In genomic region chr10:50477287-50477686, GRCh38 we compare ENCODE assay signal across 28 cellular contexts.
"Had no signal": no experiment of that assay in that cellular context is flagged by ENCODE, and none has a peak within 500 bp of the region (broad histone marks: within the 10 kb centered on the region; RNA-seq: fewer than 3 reads in every experiment).

No MANE protein-coding gene starts in this region.

- H3K4me1 ChIP-seq: suprapubic skin, testis, transverse colon, upper lobe of right lung, uterus, vagina had no signal

- H3K36me3 ChIP-seq: thoracic aorta, thyroid gland, tibial artery, transverse colon, upper lobe of left lung, upper lobe of right lung, uterus, vagina had no signal

- H3K27me3 ChIP-seq: stomach, suprapubic skin, testis, thyroid gland, tibial artery, tibial nerve, transverse colon, upper lobe of left lung, upper lobe of right lung, uterus, vagina had no signal

- H3K27ac Mint-ChIP-seq: stimulated activated effector memory CD8-positive, alpha-beta T cell treated with anti-CD3 and anti-CD28 coated beads, Interleukin-12 subunit alpha, Interleukin-12 subunit beta, amount 100 ng/mL, for 72 hours; stimulated activated memory B cell treated with anti-CD40 and anti-IgM and Interleukin-4, amounts not matched to agents 10 μg/mL and 1 μg/mL and 100 μg/mL, for 72 hours; stimulated activated naive B cell treated with anti-CD40 and anti-IgM and Interleukin-4, amounts not matched to agents 10 μg/mL and 1 μg/mL and 100 μg/mL, for 72 hours; stimulated activated naive CD8-positive, alpha-beta T cell treated with anti-CD3 and anti-CD28 coated beads, Interleukin-15, Interleukin-2, amounts not matched to agents 100 ng/mL and 50 ng/mL, for 24 hours; type B pancreatic cell had no signal

- DNase-seq: stimulated activated CD4-positive, alpha-beta T cell treated with anti-CD3 and anti-CD28 coated beads, Interleukin-2, amount 100 ng/mL, for 48 hours; stimulated activated CD4-positive, alpha-beta T cell treated with anti-CD3 and anti-CD28 coated beads, Interleukin-4, amount 100 ng/mL, for 1 hour; stimulated activated CD4-positive, alpha-beta T cell treated with anti-CD3 and anti-CD28 coated beads, Interleukin-4, amount 100 ng/mL, for 24 hours; stimulated activated CD4-positive, alpha-beta T cell treated with anti-CD3 and anti-CD28 coated beads, Interleukin-4, amount 100 ng/mL, for 4 hours; stimulated activated CD8-positive, alpha-beta memory T cell treated with anti-CD3 and anti-CD28 coated beads, Interleukin-4, amount 100 ng/mL, for 48 hours; stimulated activated naive B cell treated with anti-CD40 and anti-IgM and Interleukin-4, amounts not matched to agents 10 μg/mL and 1 μg/mL and 100 μg/mL, for 72 hours; stimulated activated naive CD4-positive, alpha-beta T cell; stimulated activated naive CD4-positive, alpha-beta T cell treated with Interleukin-2 at 50 U/mL for 16 hours; stimulated activated naive CD8-positive, alpha-beta T cell treated with anti-CD3 and anti-CD28 coated beads, Interleukin-15, amount 100 ng/mL, for 72 hours; stimulated activated naive CD8-positive, alpha-beta T cell treated with anti-CD3 and anti-CD28 coated beads, Interleukin-15, Interleukin-2, amounts not matched to agents 100 U/mL and 50 U/mL, for 24 hours; stomach; substantia nigra; testis; thyroid gland; tibial artery; transverse colon; trophoblast cell; upper lobe of left lung; upper lobe of right lung; uterus had no signal

- H3K9me3 ChIP-seq: suprapubic skin, testis, thoracic aorta, thyroid gland, tibial artery, tibial nerve, transverse colon, upper lobe of left lung, upper lobe of right lung, uterus, vagina had no signal

- H3K36me3 Mint-ChIP-seq: stimulated activated effector memory CD8-positive, alpha-beta T cell treated with anti-CD3 and anti-CD28 coated beads, Interleukin-12 subunit alpha, Interleukin-12 subunit beta, amount 100 ng/mL, for 72 hours had no signal

- H3K27me3 Mint-ChIP-seq: stimulated activated memory B cell treated with anti-CD40 and anti-IgM and Interleukin-4, amounts not matched to agents 10 μg/mL and 1 μg/mL and 100 μg/mL, for 72 hours; stimulated activated naive B cell treated with anti-CD40 and anti-IgM and Interleukin-4, amounts not matched to agents 10 μg/mL and 1 μg/mL and 100 μg/mL, for 72 hours; stimulated activated naive CD8-positive, alpha-beta T cell treated with anti-CD3 and anti-CD28 coated beads, Interleukin-15, amount 100 ng/mL, for 72 hours; stimulated activated naive CD8-positive, alpha-beta T cell treated with anti-CD3 and anti-CD28 coated beads, Interleukin-15, Interleukin-2, amounts not matched to agents 100 ng/mL and 50 ng/mL, for 24 hours; type B pancreatic cell had no signal

- H3K4me3 ChIP-seq: stomach, suprapubic skin, testis, thoracic aorta, thyroid gland, tibial artery, tibial nerve, transverse colon, upper lobe of left lung, upper lobe of right lung, uterus, vagina had no signal

- H3K4me3 Mint-ChIP-seq: stimulated activated effector memory CD8-positive, alpha-beta T cell treated with anti-CD3 and anti-CD28 coated beads, Interleukin-12 subunit alpha, Interleukin-12 subunit beta, amount 100 ng/mL, for 72 hours; stimulated activated memory B cell treated with anti-CD40 and anti-IgM and Interleukin-4, amounts not matched to agents 10 μg/mL and 1 μg/mL and 100 μg/mL, for 72 hours; stimulated activated naive B cell treated with anti-CD40 and anti-IgM and Interleukin-4, amounts not matched to agents 10 μg/mL and 1 μg/mL and 100 μg/mL, for 72 hours; stimulated activated naive CD8-positive, alpha-beta T cell treated with anti-CD3 and anti-CD28 coated beads, Interleukin-15, amount 100 ng/mL, for 72 hours; stimulated activated naive CD8-positive, alpha-beta T cell treated with anti-CD3 and anti-CD28 coated beads, Interleukin-15, Interleukin-2, amounts not matched to agents 100 ng/mL and 50 ng/mL, for 24 hours; type B pancreatic cell had no signal

- H3K9me3 Mint-ChIP-seq: stimulated activated effector memory CD8-positive, alpha-beta T cell treated with anti-CD3 and anti-CD28 coated beads, Interleukin-12 subunit alpha, Interleukin-12 subunit beta, amount 100 ng/mL, for 72 hours; type B pancreatic cell had no signal

- ATAC-seq: stimulated activated effector memory CD8-positive, alpha-beta T cell treated with anti-CD3 and anti-CD28 coated beads, Interleukin-12 subunit alpha, Interleukin-12 subunit beta, amount 100 ng/mL, for 72 hours; stimulated activated memory B cell treated with anti-CD40 and anti-IgM and Interleukin-4, amounts not matched to agents 10 μg/mL and 1 μg/mL and 100 μg/mL, for 72 hours; stimulated activated naive B cell treated with anti-CD40 and anti-IgM and Interleukin-4, amounts not matched to agents 10 μg/mL and 1 μg/mL and 100 μg/mL, for 72 hours; stimulated activated naive CD8-positive, alpha-beta T cell treated with anti-CD3 and anti-CD28 coated beads, Interleukin-15, amount 100 ng/mL, for 72 hours; stimulated activated naive CD8-positive, alpha-beta T cell treated with anti-CD3 and anti-CD28 coated beads, Interleukin-15, Interleukin-2, amounts not matched to agents 100 U/mL and 50 U/mL, for 24 hours; upper lobe of right lung had no signal

- H3K27ac ChIP-seq: stomach, suprapubic skin, testis, thoracic aorta, thyroid gland, tibial artery, tibial nerve, transverse colon, upper lobe of left lung, upper lobe of right lung, uterus, vagina had no signal
